In the genomic region with DNA sequence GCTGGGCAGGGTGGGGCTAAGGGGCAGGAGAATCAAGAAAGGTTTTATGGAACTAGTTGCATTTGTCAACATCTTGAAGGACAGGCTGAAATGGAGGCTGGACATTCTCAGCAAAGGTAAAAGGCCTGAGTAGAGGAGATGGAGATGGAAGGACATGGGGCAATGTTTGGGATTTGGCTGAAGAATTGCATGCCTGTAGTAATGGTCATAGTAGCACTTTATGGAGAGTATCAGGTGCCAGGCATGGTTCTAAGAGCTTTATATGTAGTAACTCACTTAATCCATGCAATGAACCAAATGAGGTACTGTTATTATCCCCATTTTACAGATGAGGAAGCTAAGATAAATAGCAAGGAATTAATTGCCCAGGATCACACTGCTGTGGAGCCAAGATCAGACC, we compare ENCODE assay signal across 20 cellular contexts.
"Had no signal": no experiment of that assay in that cellular context is flagged by ENCODE, and none has a peak within 500 bp of the region (broad histone marks: within the 10 kb centered on the region; RNA-seq: fewer than 3 reads in every experiment).

No MANE protein-coding gene starts in this region.

- H3K27ac ChIP-seq: heart left ventricle, sigmoid colon, thoracic aorta, WERI-Rb-1 had no signal

- H3K36me3 Mint-ChIP-seq: brain, type B pancreatic cell had no signal

- H3K27ac Mint-ChIP-seq: memory B cell; stimulated activated naive B cell treated with anti-CD40 and anti-IgM and Interleukin-4, amounts not matched to agents 10 μg/mL and 1 μg/mL and 100 μg/mL, for 72 hours; type B pancreatic cell had no signal

- H3K4me3 ChIP-seq: heart left ventricle, sigmoid colon, smooth muscle cell, thoracic aorta had no signal

- H3K9me3 Mint-ChIP-seq: activated T-cell treated with anti-CD3 and anti-CD28 coated beads, Interleukin-2, amount 50 U/mL, for 4 hours; brain; neural crest cell; type B pancreatic cell had no signal

- DNase-seq: activated CD4-positive, alpha-beta T cell treated with anti-CD3 and anti-CD28 coated beads, Interleukin-2, amount 50 U/mL, for 1 hour; activated CD4-positive, CD25-positive, alpha-beta regulatory T cell treated with anti-CD3 and anti-CD28 coated beads, Interleukin-2, amount 50 U/mL, for 72 hours; activated naive CD4-positive, alpha-beta T cell treated with Interleukin-2 at 50 U/mL for 16 hours; activated T-cell treated with anti-CD3 and anti-CD28 coated beads, Interleukin-2, amount 50 U/mL, for 4 hours; aorta; central memory CD4-positive, alpha-beta T cell; heart left ventricle; left colon; posterior cingulate gyrus; sigmoid colon; SK-N-SH; stimulated activated CD4-positive, alpha-beta T cell treated with anti-CD3 and anti-CD28 coated beads, Interleukin-15, amount 100 ng/mL, for 24 hours; stimulated activated naive B cell treated with anti-CD40 and anti-IgM and Interleukin-4, amounts not matched to agents 10 μg/mL and 1 μg/mL and 100 μg/mL, for 72 hours; WERI-Rb-1 had no signal

- H3K36me3 ChIP-seq: heart left ventricle, sigmoid colon, thoracic aorta, WERI-Rb-1 had no signal

- H3K4me3 Mint-ChIP-seq: activated T-cell treated with anti-CD3 and anti-CD28 coated beads, Interleukin-2, amount 50 U/mL, for 4 hours; memory B cell; neural crest cell; stimulated activated naive B cell treated with anti-CD40 and anti-IgM and Interleukin-4, amounts not matched to agents 10 μg/mL and 1 μg/mL and 100 μg/mL, for 72 hours; type B pancreatic cell had no signal

- H3K27me3 Mint-ChIP-seq: memory B cell; stimulated activated naive B cell treated with anti-CD40 and anti-IgM and Interleukin-4, amounts not matched to agents 10 μg/mL and 1 μg/mL and 100 μg/mL, for 72 hours had no signal

- H3K9me3 ChIP-seq: heart left ventricle, sigmoid colon, SK-N-SH, thoracic aorta had no signal

- ATAC-seq: activated T-cell treated with anti-CD3 and anti-CD28 coated beads, Interleukin-2, amount 50 U/mL, for 4 hours; heart left ventricle; left colon; stimulated activated naive B cell treated with anti-CD40 and anti-IgM and Interleukin-4, amounts not matched to agents 10 μg/mL and 1 μg/mL and 100 μg/mL, for 72 hours had no signal

- H3K27me3 ChIP-seq: heart left ventricle, sigmoid colon had no signal
